In the genomic region with DNA sequence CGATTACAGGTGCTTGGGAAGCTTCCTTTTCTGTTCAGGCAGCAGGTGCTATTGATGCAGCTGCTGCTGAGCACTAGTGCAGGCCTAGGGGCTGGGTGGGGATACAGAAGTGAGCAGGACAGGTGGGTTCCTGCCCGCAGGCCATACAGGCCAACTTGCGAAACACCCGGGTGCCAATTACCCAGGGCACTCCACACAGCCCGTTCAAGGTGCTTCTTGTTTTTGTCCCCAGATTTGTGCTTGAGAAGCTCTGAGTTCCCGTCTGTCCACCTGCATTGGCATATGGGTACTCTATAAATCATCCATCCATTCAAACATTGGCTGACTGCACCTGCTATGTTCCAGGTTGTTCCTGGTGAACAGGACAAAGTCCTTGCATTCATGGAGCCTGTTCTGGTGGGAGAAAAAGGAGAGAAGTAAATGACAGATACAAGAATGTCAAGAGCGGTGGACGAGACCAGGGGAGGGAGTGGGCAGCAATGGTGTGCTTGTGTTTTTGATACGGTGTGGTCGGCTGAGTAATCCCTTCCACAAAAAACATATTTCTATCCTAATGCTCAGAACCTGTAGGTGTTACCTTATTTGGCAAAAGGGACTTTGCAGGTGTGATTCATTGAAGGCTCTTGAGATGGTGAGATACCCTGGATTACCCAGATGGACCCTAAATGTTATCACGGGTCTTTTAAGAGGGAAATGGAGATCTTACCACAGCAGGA, we compare ENCODE assay signal across 9 cellular contexts. TPM values are rescaled to one million over a fixed set of nuclear protein-coding genes. Genes with fewer than 3 reads are reported as not detected.
DNase-seq lines count a peak whose midpoint lies in the region; ATAC-seq and TF ChIP-seq lines count a peak whose summit lies in the region.
"Had no signal": no experiment of that assay in that cellular context is flagged by ENCODE, and none has a peak within 500 bp of the region (broad histone marks: within the 10 kb centered on the region; RNA-seq: fewer than 3 reads in every experiment).

No MANE protein-coding gene starts in this region.

- peaks cover 13% of the 10 kb centered on the region for H3K9me3 ChIP-seq in endodermal cell (ENCODE audit: control insufficient read depth, low read length)

- peak overlapping the region; percentile 33 for H3K27ac ChIP-seq in endodermal cell (ENCODE audit: low read depth, low read length)

- TF ChIP-seq CTCF in endodermal cell (conservative IDR thresholded peaks at IDR 0.05) (no peak), progenitor cell of endocrine pancreas (IDR thresholded peaks at IDR 0.05; ENCODE audit: unreplicated experiment) (no peak)

- H3K36me3 Mint-ChIP-seq in endodermal cell (ENCODE audit: low read depth) (peaks cover 30% of the 10 kb centered on the region), progenitor cell of endocrine pancreas (ENCODE audit: insufficient read depth) (peaks cover 14% of the 10 kb centered on the region)
- H3K36me3 Mint-ChIP-seq in activated T-helper 17 cell treated with anti-CD3 and anti-CD28 coated beads, Interleukin-2, amount 50 U/mL, for 72 hours (ENCODE audit: low read depth) = no peaks in the 10 kb centered on the region

- peaks cover 75% of the 10 kb centered on the region for H3K4me1 Mint-ChIP-seq in endodermal cell
- peaks cover 65% of the 10 kb centered on the region for H3K4me1 Mint-ChIP-seq in progenitor cell of endocrine pancreas (ENCODE audit: low read depth)
- no peaks in the 10 kb centered on the region for H3K4me1 Mint-ChIP-seq in activated T-helper 17 cell treated with anti-CD3 and anti-CD28 coated beads, Interleukin-2, amount 50 U/mL, for 72 hours

- no peaks in the 10 kb centered on the region for H3K27me3 ChIP-seq in endodermal cell (ENCODE audit: control insufficient read depth, insufficient read depth, low read length, poor library complexity, severe bottlenecking)

- no peak overlapping the region for H3K4me3 Mint-ChIP-seq in endodermal cell
- peak overlapping the region; percentile 20 for H3K4me3 Mint-ChIP-seq in progenitor cell of endocrine pancreas (ENCODE audit: low read depth)
- no peak overlapping the region for H3K4me3 Mint-ChIP-seq in activated T-helper 17 cell treated with anti-CD3 and anti-CD28 coated beads, Interleukin-2, amount 50 U/mL, for 72 hours

- H3K9ac ChIP-seq in endodermal cell (ENCODE audit: extremely low read depth, low read length, poor library complexity, severe bottlenecking) = no peak overlapping the region

- H3K4me1 ChIP-seq in endodermal cell (ENCODE audit: control insufficient read depth, insufficient read depth, low read length) = peaks cover 48% of the 10 kb centered on the region

- ATAC-seq in activated T-helper 17 cell treated with anti-CD3 and anti-CD28 coated beads, Interleukin-2, amount 50 U/mL, for 72 hours (replicated peaks) = no peak
- ATAC-seq in HG02870 (IDR thresholded peaks at IDR 0.05; ENCODE audit: unreplicated experiment) (no peak), GM21786 (IDR thresholded peaks at IDR 0.05; ENCODE audit: unreplicated experiment) (no peak)

- no peaks in the 10 kb centered on the region for H3K27me3 Mint-ChIP-seq in endodermal cell (ENCODE audit: insufficient read depth)
- no peaks in the 10 kb centered on the region for H3K27me3 Mint-ChIP-seq in progenitor cell of endocrine pancreas
- peaks cover 12% of the 10 kb centered on the region for H3K27me3 Mint-ChIP-seq in activated T-helper 17 cell treated with anti-CD3 and anti-CD28 coated beads, Interleukin-2, amount 50 U/mL, for 72 hours

- DNase-seq in HT-29 (ENCODE audit: low spot score) (peak; percentile 60), NCI-H2196 (lab: John Stamatoyannopoulos, UW; ENCODE audit: unreplicated experiment) (peak; percentile 70), endodermal cell (no peak), progenitor cell of endocrine pancreas (ENCODE audit: low spot score, unreplicated experiment) (no peak), AG08396 (ENCODE audit: low spot score) (no peak)
- DNase-seq: caudate nucleus had no signal

- WGBS in endodermal cell (ENCODE audit: insufficient coverage in 1 of 2, insufficient read length in 1 of 2), 2 experiments = 69 to 80% methylated on average over 5 to 9 of the region's 11 CpGs

- H3K27ac Mint-ChIP-seq in endodermal cell (peak overlapping the region; percentile 97), progenitor cell of endocrine pancreas (peak overlapping the region; percentile 99)
- H3K27ac Mint-ChIP-seq in activated T-helper 17 cell treated with anti-CD3 and anti-CD28 coated beads, Interleukin-2, amount 50 U/mL, for 72 hours = no peak overlapping the region

- H3K9me3 Mint-ChIP-seq in endodermal cell (peaks cover 12% of the 10 kb centered on the region), progenitor cell of endocrine pancreas (ENCODE audit: low read depth) (no peaks in the 10 kb centered on the region)
- H3K9me3 Mint-ChIP-seq in activated T-helper 17 cell treated with anti-CD3 and anti-CD28 coated beads, Interleukin-2, amount 50 U/mL, for 72 hours = no peaks in the 10 kb centered on the region

- H3K4me3 ChIP-seq in endodermal cell (ENCODE audit: low read length) = no peak overlapping the region

- H3K36me3 ChIP-seq in endodermal cell (ENCODE audit: control insufficient read depth, insufficient read depth, low read length) = peaks cover 38% of the 10 kb centered on the region

RNA-seq across cellular contexts. Expression of a gene that starts 31.4 kb away (rescaled TPM):
- total RNA-seq in HT-29 (2014; rRNA removed; shearing (Covaris generic)) = 42.9 and 44.5 TPM in 2 replicates
- total RNA-seq in endodermal cell = 10 to 100 TPM; 49.1 to 53.4 TPM
- polyA plus RNA-seq in endodermal cell (2013, experiment 1 of 2) = 77.6 TPM
- polyA plus RNA-seq in endodermal cell (2013, experiment 2 of 2) = 78.9 TPM
- total RNA-seq in progenitor cell of endocrine pancreas = 45.7 and 49.0 TPM in 2 replicates
- total RNA-seq in activated T-helper 17 cell treated with anti-CD3 and anti-CD28 coated beads, Interleukin-2, amount 50 U/mL, for 72 hours = not detected

Comparison
In these comparisons a context has a peak if more than half of its experiments do, and no peak if none do; other contexts are left out.
1. DNase-seq: peak in HT-29 (single experiment) and NCI-H2196 (single experiment); none in endodermal cell (single experiment), progenitor cell of endocrine pancreas (single experiment) and AG08396 (single experiment).
2. RNA of a gene that starts 31.4 kb away (total RNA-seq): 49.1 to 53.4 TPM in endodermal cell, 45.7 to 49.0 TPM in progenitor cell of endocrine pancreas and 42.9 to 44.5 TPM in HT-29; not detected in activated T-helper 17 cell treated with anti-CD3 and anti-CD28 coated beads, Interleukin-2, amount 50 U/mL, for 72 hours; every median in the first group is over 10 times any median in the second.